ENCODE assay signal across 1 cellular context in genomic region chr12:93091851-93092558, GRCh38.
TF ChIP-seq lines count a peak whose summit lies in the region.

No MANE protein-coding gene starts in this region.

TF ChIP-seq in IMR-90, 13 proteins besides CTCF, POLR2A, EP300 and RAD21 (continued from another document):
- TF ChIP-seq ELK1 (IDR thresholded peaks at IDR 0.05; ENCODE audit: borderline replicate concordance, low read depth, low read length) = no peak
- TF ChIP-seq NFE2L2 (IDR thresholded peaks at IDR 0.05; ENCODE audit: low read depth, low read length) = no peak
- TF ChIP-seq BHLHE40 (IDR thresholded peaks at IDR 0.05; ENCODE audit: low read depth, low read length) = no peak
- TF ChIP-seq FOS (IDR thresholded peaks at IDR 0.05; ENCODE audit: low read depth, low read length) = no peak
- TF ChIP-seq RCOR1 (IDR thresholded peaks at IDR 0.05; ENCODE audit: insufficient replicate concordance, low read length) = no peak
